Comparison of ENCODE assay signal across 34 cellular contexts in the genomic region with DNA sequence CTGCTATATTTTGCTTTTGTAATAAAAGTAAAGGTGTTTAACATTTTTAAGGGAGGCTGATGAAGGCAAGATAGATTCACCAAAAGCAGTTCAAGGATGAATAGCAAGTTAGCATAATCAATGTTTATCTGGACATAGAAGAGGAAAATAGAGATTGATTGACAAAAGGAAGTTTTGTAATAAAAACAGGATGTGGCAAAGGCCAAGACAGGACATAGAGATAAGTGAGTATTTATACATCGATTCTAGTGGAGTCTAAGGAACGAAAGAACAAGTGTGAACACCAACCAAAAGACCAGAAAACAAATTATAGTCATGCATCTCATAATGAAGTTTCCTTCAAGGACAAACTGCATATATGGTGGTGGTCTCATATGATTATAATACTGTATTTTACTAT.
"Had no signal": no experiment of that assay in that cellular context is flagged by ENCODE, and none has a peak within 500 bp of the region (broad histone marks: within the 10 kb centered on the region; RNA-seq: fewer than 3 reads in every experiment).

No MANE protein-coding gene starts in this region.

- H3K36me3 Mint-ChIP-seq: activated CD4-positive, alpha-beta memory T cell treated with anti-CD3 and anti-CD28 coated beads for 36 hours; activated naive CD4-positive, alpha-beta T cell treated with anti-CD3 and anti-CD28 coated beads, Interleukin-2, amount 10 ng/mL, durations not matched to agents 7 days and 5 days; activated naive CD8-positive, alpha-beta T cell treated with anti-CD3 and anti-CD28 coated beads, Interleukin-2, amount 10 ng/mL, durations not matched to agents 7 days and 5 days had no signal

- H3K36me3 ChIP-seq: adrenal gland, breast epithelium, MG63, SJCRH30 had no signal

- H3K9me3 Mint-ChIP-seq: activated B cell treated with CpG ODN at 0.5 μM for 24 hours; activated CD4-positive, alpha-beta memory T cell treated with anti-CD3 and anti-CD28 coated beads for 36 hours; activated naive CD4-positive, alpha-beta T cell treated with anti-CD3 and anti-CD28 coated beads, Interleukin-2, amount 10 ng/mL, durations not matched to agents 7 days and 5 days; activated T-cell treated with anti-CD3 and anti-CD28 coated beads, Interleukin-2, amount 50 U/mL, for 4 hours; activated T-helper 1 cell treated with anti-CD3 and anti-CD28 coated beads, Interleukin-12 subunit alpha, Interleukin-12 subunit beta, Interleukin-2, Interleukin-4 antibody, amounts not matched to agents 30 ng/mL and 10 ng/mL and 1 ng/mL, durations not matched to agents 14 hours and 24 hours and 36 hours had no signal

- H3K4me1 ChIP-seq: adrenal gland, body of pancreas, breast epithelium, SJCRH30 had no signal

- ATAC-seq: activated T-cell treated with anti-CD3 and anti-CD28 coated beads, Interleukin-2, amount 50 U/mL, for 4 hours; body of pancreas; Panc1 had no signal

- H3K4me3 ChIP-seq: adrenal gland, body of pancreas, breast epithelium, MG63, SJCRH30, SK-N-MC had no signal

- FAIRE-seq: astrocyte had no signal

- DNase-seq: activated B cell treated with CpG ODN at 0.5 μM for 24 hours; activated CD4-positive, alpha-beta memory T cell treated with anti-CD3 and anti-CD28 coated beads for 36 hours; activated CD4-positive, alpha-beta T cell treated with anti-CD3 and anti-CD28 coated beads for 4 hours; activated CD4-positive, alpha-beta T cell treated with anti-CD3 and anti-CD28 coated beads, Interleukin-2, amount 50 U/mL, for 1 hour; activated CD4-positive, CD25-positive, alpha-beta regulatory T cell treated with anti-CD3 and anti-CD28 coated beads, Interleukin-2, amount 50 U/mL, for 72 hours; activated CD8-positive, alpha-beta memory T cell treated with anti-CD3 and anti-CD28 coated beads, Interleukin-2, amount 50 U/mL, for 4 hours; activated gamma-delta T cell treated with Interleukin-2 at 50 U/mL for 16 hours; activated naive CD4-positive, alpha-beta T cell treated with anti-CD3 and anti-CD28 coated beads, Interleukin-2, amount 10 ng/mL, durations not matched to agents 7 days and 5 days; activated naive CD8-positive, alpha-beta T cell treated with anti-CD3 and anti-CD28 coated beads, Interleukin-2, amount 10 ng/mL, durations not matched to agents 7 days and 5 days; activated T-cell treated with anti-CD3 and anti-CD28 coated beads for 4 hours; activated T-cell treated with anti-CD3 and anti-CD28 coated beads, Interleukin-2, amount 50 U/mL, for 4 hours; adrenal gland; body of pancreas; Kasumi-1; KG1; MG63; NCI-H1048; NCI-H1436 treated with DMSO at 0.1 percent for 48 hours; NCI-H1694 treated with DMSO at 0.1 percent for 48 hours; NCI-H2029; NCI-H2107; NCI-H2171; NCI-H510A; NCI-H526; NCI-H748 treated with DMSO at 0.1 percent for 48 hours; SHP77; SJCRH30; T1000 had no signal

- H3K9me3 ChIP-seq: adrenal gland, breast epithelium, MG63, SJCRH30 had no signal

- H3K27me3 ChIP-seq: adrenal gland, body of pancreas, breast epithelium, MG63, SJCRH30 had no signal

- H3K4me3 Mint-ChIP-seq: activated B cell treated with CpG ODN at 0.5 μM for 24 hours; activated CD4-positive, alpha-beta memory T cell treated with anti-CD3 and anti-CD28 coated beads for 36 hours; activated naive CD4-positive, alpha-beta T cell treated with anti-CD3 and anti-CD28 coated beads, Interleukin-2, amount 10 ng/mL, durations not matched to agents 7 days and 5 days; activated naive CD8-positive, alpha-beta T cell treated with anti-CD3 and anti-CD28 coated beads, Interleukin-2, amount 10 ng/mL, durations not matched to agents 7 days and 5 days; activated T-cell treated with anti-CD3 and anti-CD28 coated beads, Interleukin-2, amount 50 U/mL, for 4 hours; activated T-helper 1 cell treated with anti-CD3 and anti-CD28 coated beads, Interleukin-12 subunit alpha, Interleukin-12 subunit beta, Interleukin-2, Interleukin-4 antibody, amounts not matched to agents 30 ng/mL and 10 ng/mL and 1 ng/mL, durations not matched to agents 14 hours and 24 hours and 36 hours had no signal

- H3K4me1 Mint-ChIP-seq: activated B cell treated with CpG ODN at 0.5 μM for 24 hours had no signal

- H3K27ac ChIP-seq: adrenal gland, body of pancreas, breast epithelium, SJCRH30, SK-N-MC, VCaP had no signal

- H3K27me3 Mint-ChIP-seq: activated CD4-positive, alpha-beta memory T cell treated with anti-CD3 and anti-CD28 coated beads for 36 hours had no signal

- H3K27ac Mint-ChIP-seq: activated B cell treated with CpG ODN at 0.5 μM for 24 hours; activated CD4-positive, alpha-beta memory T cell treated with anti-CD3 and anti-CD28 coated beads for 36 hours; activated naive CD4-positive, alpha-beta T cell treated with anti-CD3 and anti-CD28 coated beads, Interleukin-2, amount 10 ng/mL, durations not matched to agents 7 days and 5 days; activated naive CD8-positive, alpha-beta T cell treated with anti-CD3 and anti-CD28 coated beads, Interleukin-2, amount 10 ng/mL, durations not matched to agents 7 days and 5 days; activated T-helper 1 cell treated with anti-CD3 and anti-CD28 coated beads, Interleukin-12 subunit alpha, Interleukin-12 subunit beta, Interleukin-2, Interleukin-4 antibody, amounts not matched to agents 30 ng/mL and 10 ng/mL and 1 ng/mL, durations not matched to agents 14 hours and 24 hours and 36 hours had no signal
